Comparison of ENCODE assay signal across 11 cellular contexts in the genomic region with DNA sequence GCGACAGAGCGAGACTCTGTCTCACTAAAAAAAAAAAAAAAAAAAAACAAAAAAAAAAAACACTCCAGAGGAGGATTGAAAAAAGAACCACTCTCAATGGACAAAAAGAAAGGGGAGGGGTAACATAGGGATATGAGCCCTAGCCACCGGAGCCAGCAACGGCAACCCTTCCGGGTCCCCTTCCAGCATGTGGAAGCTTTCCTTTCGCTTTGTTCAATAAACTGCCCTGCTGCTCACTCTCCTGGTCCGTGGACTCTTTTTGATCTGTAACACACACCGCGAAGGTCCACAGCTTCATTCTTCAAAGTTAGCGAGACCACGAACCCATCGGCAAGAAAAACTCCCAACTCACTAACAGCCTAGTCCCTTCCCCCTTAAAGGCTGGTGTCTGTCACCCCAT. TPM values are rescaled to one million over a fixed set of nuclear protein-coding genes. Genes with fewer than 3 reads are reported as not detected.
DNase-seq lines count a peak whose midpoint lies in the region; ATAC-seq and TF ChIP-seq lines count a peak whose summit lies in the region.
"Had no signal": no experiment of that assay in that cellular context is flagged by ENCODE, and none has a peak within 500 bp of the region (broad histone marks: within the 10 kb centered on the region; RNA-seq: fewer than 3 reads in every experiment).

No MANE protein-coding gene starts in this region.

- H3K4ac ChIP-seq in trophoblast cell (ENCODE audit: low read depth, low read length), result no peak overlapping the region

- no TSS peak for BruUV-seq in Caco-2 (replicated peaks; lab: Mats Ljungman, UMichigan)

- POLR2A ChIA-PET in Caco-2 (lab: Charles Lee), result interaction anchor here (0.6 to 1.3 kb wide), 2 partner anchors 14 to 244 kb away, joined by 3 to 5 read pairs; no protein-coding TSS in a partner anchor

- no peak overlapping the region for H3K14ac ChIP-seq in trophoblast cell (ENCODE audit: low read length)

- no peak for ATAC-seq in foreskin keratinocyte
- ATAC-seq in GM18519 (IDR thresholded peaks at IDR 0.05; ENCODE audit: low FRiP score, unreplicated experiment), result no peak
- ATAC-seq: effector memory CD8-positive, alpha-beta T cell had no signal

- no peak for DNase-seq in Caco-2
- no peak for DNase-seq in caudate nucleus (lab: John Stamatoyannopoulos, UW)
- DNase-seq in trophoblast cell, result no peak
- DNase-seq in activated CD4-positive, CD25-positive, alpha-beta regulatory T cell treated with anti-CD3 and anti-CD28 coated beads, Interleukin-2, amount 50 U/mL, for 72 hours, result no peak
- no peak for DNase-seq in foreskin keratinocyte
- no peak for DNase-seq in EL
- DNase-seq: effector memory CD8-positive, alpha-beta T cell; NCI-H2107; SJCRH30 had no signal

- H3K4me1 ChIP-seq in Caco-2, result no peaks in the 10 kb centered on the region
- H3K4me1 ChIP-seq in trophoblast cell (ENCODE audit: control insufficient read depth in 1 of 2, insufficient read depth in 2 of 2, low read length in 2 of 2), result peaks cover 6 to 13% of the 10 kb centered on the region in 2 experiments
- H3K4me1 ChIP-seq in foreskin keratinocyte, result no peaks in the 10 kb centered on the region

- H3K9me3 Mint-ChIP-seq in Caco-2 (ENCODE audit: unreplicated experiment), result no peaks in the 10 kb centered on the region
- H3K9me3 Mint-ChIP-seq: effector memory CD8-positive, alpha-beta T cell had no signal

- H2AK5ac ChIP-seq in trophoblast cell (ENCODE audit: low read length), result no peak overlapping the region

- H3K27ac Mint-ChIP-seq in Caco-2 (ENCODE audit: unreplicated experiment), result peak overlapping the region; percentile 82

- H2BK120ac ChIP-seq in trophoblast cell (ENCODE audit: insufficient read depth, low read length, poor library complexity), result no peak overlapping the region

- H3K4me3 ChIP-seq in Caco-2 (ENCODE audit: low read depth, low read length), result peak overlapping the region; percentile 89
- H3K4me3 ChIP-seq in trophoblast cell (ENCODE audit: low read depth, low read length), result no peak overlapping the region

- H3K4me2 ChIP-seq in trophoblast cell (ENCODE audit: low read length), result no peak overlapping the region

- CTCF ChIA-PET in Caco-2 (lab: Charles Lee), result interaction anchor here (0.6 to 2.6 kb wide), 7 partner anchors 16 to 259 kb away, joined by 3 to 17 read pairs (median 7); partner anchors contain the start of genes KXD1 and UBA52

- no peaks in the 10 kb centered on the region for H3K27me3 Mint-ChIP-seq in Caco-2 (ENCODE audit: insufficient read depth, unreplicated experiment)
- H3K27me3 Mint-ChIP-seq: effector memory CD8-positive, alpha-beta T cell had no signal

- no peaks in the 10 kb centered on the region for H3K9me3 ChIP-seq in Caco-2
- no peaks in the 10 kb centered on the region for H3K9me3 ChIP-seq in KOPT-K1 (ENCODE audit: insufficient read depth, low read length, poor library complexity, severe bottlenecking)
- peaks cover 6% of the 10 kb centered on the region for H3K9me3 ChIP-seq in trophoblast cell (ENCODE audit: insufficient read depth, low read depth, low read length)
- H3K9me3 ChIP-seq: SJCRH30 had no signal

- H3K36me3 Mint-ChIP-seq in Caco-2 (ENCODE audit: insufficient read depth, unreplicated experiment), result peaks cover 8% of the 10 kb centered on the region

- H4K12ac ChIP-seq in trophoblast cell (ENCODE audit: low read depth, low read length), result no peak overlapping the region

- no peak overlapping the region for H3K9ac ChIP-seq in trophoblast cell (ENCODE audit: low read length)

- no peak overlapping the region for H2BK12ac ChIP-seq in trophoblast cell (ENCODE audit: low read length)

- peak overlapping the region; percentile 73 for H3K27ac ChIP-seq in KOPT-K1 (ENCODE audit: low read depth, low read length, poor library complexity, severe bottlenecking)
- H3K27ac ChIP-seq in caudate nucleus (ENCODE audit: low read depth, low read length), result peak overlapping the region; percentile 87
- no peak overlapping the region for H3K27ac ChIP-seq in trophoblast cell (ENCODE audit: low read depth, low read length)
- H3K27ac ChIP-seq in foreskin keratinocyte, result no peak overlapping the region

- peak overlapping the region; percentile 82 for H3K4me3 Mint-ChIP-seq in Caco-2 (ENCODE audit: unreplicated experiment)

- H4K8ac ChIP-seq in trophoblast cell (ENCODE audit: low read depth, low read length), result peak overlapping the region; percentile 98

- WGBS in trophoblast cell (ENCODE audit: extremely low coverage, insufficient coverage, insufficient read length), result no CpG with 5 or more reads among the region's 12 CpGs

- peaks cover 16% of the 10 kb centered on the region for H3K79me1 ChIP-seq in trophoblast cell (ENCODE audit: low read length)

- H3K27me3 ChIP-seq in Caco-2 (replicated peaks; ENCODE audit: control insufficient read depth, insufficient read depth, low read length), result no peaks in the 10 kb centered on the region
- no peaks in the 10 kb centered on the region for H3K27me3 ChIP-seq in trophoblast cell (ENCODE audit: insufficient read depth, low read length)
- H3K27me3 ChIP-seq in foreskin keratinocyte, result no peaks in the 10 kb centered on the region

- H3K36me3 ChIP-seq in Caco-2 (ENCODE audit: control insufficient read depth, insufficient read depth, low read length) (no peaks in the 10 kb centered on the region), KOPT-K1 (ENCODE audit: insufficient read depth, low read length) (peaks cover 8% of the 10 kb centered on the region; the same call in 1 of the 2 replicates), trophoblast cell (ENCODE audit: control insufficient read depth in 1 of 2, insufficient read depth in 2 of 2, low read length in 2 of 2) (peaks cover 4 to 6% of the 10 kb centered on the region in 2 experiments)
- H3K36me3 ChIP-seq: SJCRH30 had no signal

- no peak overlapping the region for H4K91ac ChIP-seq in trophoblast cell (ENCODE audit: low read depth, low read length)

- H3K23ac ChIP-seq in trophoblast cell (ENCODE audit: low read length), result no peak overlapping the region

- H2BK5ac ChIP-seq in trophoblast cell (ENCODE audit: low read depth, low read length, poor library complexity), result no peak overlapping the region

- intact Hi-C loops in Caco-2 (cut with micrococcal nuclease; ENCODE audit: unreplicated experiment), result loop anchor here (5.0 to 10.0 kb wide), 2 partner anchors 123 to 260 kb away; no protein-coding TSS in a partner anchor

- no peak overlapping the region for H3K18ac ChIP-seq in trophoblast cell (ENCODE audit: low read length)

- H3K79me2 ChIP-seq in trophoblast cell (ENCODE audit: control insufficient read depth, insufficient read depth, low read length, poor library complexity), result peaks cover 6% of the 10 kb centered on the region

- no peak overlapping the region for H2AFZ ChIP-seq in trophoblast cell (ENCODE audit: insufficient read depth, low read length, poor library complexity)

- no peak for TF ChIP-seq CTCF in Caco-2 (IDR thresholded peaks at IDR 0.05; ENCODE audit: insufficient read depth in 1 of 2, low read depth in 1 of 2, low read length in 1 of 2, severe bottlenecking in 1 of 2, unreplicated experiment in 1 of 2)
- no peak for TF ChIP-seq CTCF in foreskin keratinocyte (conservative IDR thresholded peaks at IDR 0.05)

- peaks cover 7% of the 10 kb centered on the region for H3K4me1 Mint-ChIP-seq in Caco-2 (ENCODE audit: low read depth, unreplicated experiment)

RNA-seq across cellular contexts. Expression of gene REX1BD, which starts 1.0 kb away (rescaled TPM):
- total RNA-seq in Caco-2 (2022) (44.8 and 48.3 TPM in 2 replicates), foreskin keratinocyte (69.5 and 69.8 TPM in 2 replicates)
- 64.9 and 69.3 TPM in 2 replicates for polyA plus RNA-seq in trophoblast cell (2013)
- polyA plus RNA-seq in foreskin keratinocyte, result 84.5 and 88.3 TPM in 2 replicates

RNA-seq across cellular contexts. Expression of gene UBA52, which starts 15.9 kb away (rescaled TPM):
- total RNA-seq in Caco-2 (2022) (1,276 and 1,389 TPM in 2 replicates), foreskin keratinocyte (1,160 and 1,167 TPM in 2 replicates)
- 1,411 and 1,415 TPM in 2 replicates for polyA plus RNA-seq in trophoblast cell (2013)
- polyA plus RNA-seq in foreskin keratinocyte, result 1,727 and 1,808 TPM in 2 replicates

RNA-seq across cellular contexts. Expression of gene CRLF1, which starts 19.0 kb away (rescaled TPM):
- total RNA-seq in Caco-2 (2022), result 0.61 and 2.6 TPM in 2 replicates
- polyA plus RNA-seq in trophoblast cell (2013), result 1.5 and 2.6 TPM in 2 replicates
- total RNA-seq in foreskin keratinocyte, result 0.37 and 0.60 TPM in 2 replicates
- polyA plus RNA-seq in foreskin keratinocyte, result 0.13 and 0.20 TPM in 2 replicates

RNA-seq across cellular contexts. Expression of gene TMEM59L, which starts 25.1 kb away (rescaled TPM):
- 0.25 TPM in 1 of 2 replicates, not detected in the other for total RNA-seq in Caco-2 (2022)
- 0.50 and 0.56 TPM in 2 replicates for polyA plus RNA-seq in trophoblast cell (2013)
- not detected in 2 replicates for total RNA-seq in foreskin keratinocyte
- polyA plus RNA-seq in foreskin keratinocyte, result not detected in 2 replicates
- total RNA-seq: SJCRH30 had no signal

RNA-seq across cellular contexts. Expression of gene KXD1, which starts 29.9 kb away (rescaled TPM):
- 77.5 and 80.2 TPM in 2 replicates for total RNA-seq in Caco-2 (2022)
- polyA plus RNA-seq in trophoblast cell (2013), result 112 and 120 TPM in 2 replicates
- 105 and 106 TPM in 2 replicates for total RNA-seq in foreskin keratinocyte
- 140 and 143 TPM in 2 replicates for polyA plus RNA-seq in foreskin keratinocyte

Comparison
In these comparisons a context has a peak if more than half of its experiments do, and no peak if none do; other contexts are left out.
1. H3K27ac ChIP-seq: peak in KOPT-K1 (single experiment) and caudate nucleus (single experiment); none in trophoblast cell (single experiment) and foreskin keratinocyte (single experiment).